15 cellular contexts compared by ENCODE assay signal in genomic region chr6:14802761-14803160, GRCh38.
A peak's percentile ranks its signal among the peaks of the same experiment; 100 is the strongest.
DNase-seq lines count a peak whose midpoint lies in the region; ATAC-seq and TF ChIP-seq lines count a peak whose summit lies in the region.
"Had no signal": no experiment of that assay in that cellular context is flagged by ENCODE, and none has a peak within 500 bp of the region (broad histone marks: within the 10 kb centered on the region; RNA-seq: fewer than 3 reads in every experiment).

No MANE protein-coding gene starts in this region.

- H3K27me3 Mint-ChIP-seq in brain: peaks cover 4% of the 10 kb centered on the region
- H3K27me3 Mint-ChIP-seq in activated naive CD4-positive, alpha-beta T cell treated with anti-CD3 and anti-CD28 coated beads for 36 hours (ENCODE audit: low read depth): no peaks in the 10 kb centered on the region
- H3K27me3 Mint-ChIP-seq: CD4-positive, alpha-beta T cell had no signal

- H3K9ac ChIP-seq in BLaER1: no peak overlapping the region
- peak overlapping the region; percentile 15 for H3K9ac ChIP-seq in Loucy (ENCODE audit: low read depth, low read length, poor library complexity, severe bottlenecking)

- H3K4me1 Mint-ChIP-seq in brain: peaks cover 59% of the 10 kb centered on the region
- H3K4me1 Mint-ChIP-seq in activated naive CD4-positive, alpha-beta T cell treated with anti-CD3 and anti-CD28 coated beads for 36 hours (ENCODE audit: low read depth): peaks cover 6% of the 10 kb centered on the region

- H3K36me3 ChIP-seq in BLaER1: no peaks in the 10 kb centered on the region
- no peaks in the 10 kb centered on the region for H3K36me3 ChIP-seq in Loucy (ENCODE audit: insufficient read depth, low read length)
- H3K36me3 ChIP-seq in osteoblast (ENCODE audit: insufficient read depth, low read length): no peaks in the 10 kb centered on the region
- H3K36me3 ChIP-seq: HAP-1 had no signal

- H3K27me3 ChIP-seq in BLaER1 (no peaks in the 10 kb centered on the region), Loucy (ENCODE audit: insufficient read depth, low read length, poor library complexity, severe bottlenecking) (no peaks in the 10 kb centered on the region), osteoblast (ENCODE audit: insufficient read depth, low read length) (no peaks in the 10 kb centered on the region)

- intact Hi-C loops in activated naive CD4-positive, alpha-beta T cell treated with anti-CD3 and anti-CD28 coated beads for 36 hours (cut with micrococcal nuclease): no loop called here

- H3K4me2 ChIP-seq in BLaER1 (peak overlapping the region; percentile 59), Loucy (ENCODE audit: low read depth, low read length, poor library complexity, severe bottlenecking) (no peak overlapping the region), osteoblast (ENCODE audit: insufficient read depth, low read length) (no peak overlapping the region)

- TF ChIP-seq CTCF in Loucy (conservative IDR thresholded peaks at IDR 0.05; ENCODE audit: low read length) (no peak), brain (conservative IDR thresholded peaks at IDR 0.05) (no peak), osteoblast (IDR thresholded peaks at IDR 0.05; ENCODE audit: extremely low read depth, low read depth, low read length) (no peak)

- H3K4me3 ChIP-seq in BLaER1: no peak overlapping the region
- no peak overlapping the region for H3K4me3 ChIP-seq in Loucy (ENCODE audit: low read length, poor library complexity, severe bottlenecking)
- no peak overlapping the region for H3K4me3 ChIP-seq in osteoblast (ENCODE audit: insufficient read depth, low read length)
- H3K4me3 ChIP-seq: GM12878, HAP-1 had no signal

- H3K4me1 ChIP-seq in BLaER1: peaks cover 32% of the 10 kb centered on the region
- peaks cover 31% of the 10 kb centered on the region for H3K4me1 ChIP-seq in Loucy (ENCODE audit: insufficient read depth, low read length, poor library complexity, severe bottlenecking)
- H3K4me1 ChIP-seq in osteoblast (ENCODE audit: insufficient read depth, low read length): no peaks in the 10 kb centered on the region

- no peaks in the 10 kb centered on the region for H3K79me2 ChIP-seq in Loucy (ENCODE audit: insufficient read depth, low read length)
- no peaks in the 10 kb centered on the region for H3K79me2 ChIP-seq in osteoblast (ENCODE audit: insufficient read depth, low read length)

- ATAC-seq in GM19452 (IDR thresholded peaks at IDR 0.05; ENCODE audit: unreplicated experiment): no peak
- ATAC-seq: GM12878, HepG2 had no signal

- no peaks in the 10 kb centered on the region for H4K20me1 ChIP-seq in BLaER1
- H4K20me1 ChIP-seq in Loucy (ENCODE audit: insufficient read depth, low read length, poor library complexity, severe bottlenecking): no peaks in the 10 kb centered on the region
- no peaks in the 10 kb centered on the region for H4K20me1 ChIP-seq in osteoblast (ENCODE audit: insufficient read depth, low read length)

- no peaks in the 10 kb centered on the region for H3F3A ChIP-seq in Loucy (ENCODE audit: low read depth)

- no peak overlapping the region for H3K4me3 Mint-ChIP-seq in brain
- no peak overlapping the region for H3K4me3 Mint-ChIP-seq in activated naive CD4-positive, alpha-beta T cell treated with anti-CD3 and anti-CD28 coated beads for 36 hours
- H3K4me3 Mint-ChIP-seq: CD4-positive, alpha-beta T cell had no signal

- H3K9me3 ChIP-seq in BLaER1: peaks cover 28% of the 10 kb centered on the region
- H3K9me3 ChIP-seq in Loucy (ENCODE audit: insufficient read depth, low read depth, low read length): no peaks in the 10 kb centered on the region; the same call in 1 of the 2 replicates
- H3K9me3 ChIP-seq in osteoblast (ENCODE audit: low read depth, low read length): no peaks in the 10 kb centered on the region

- no peaks in the 10 kb centered on the region for H3K9me2 ChIP-seq in Loucy (replicated peaks; ENCODE audit: low read depth, low read length)

- no peak for DNase-seq in osteoblast (ENCODE audit: insufficient read length, low spot score, missing footprints)
- no peak for DNase-seq in activated CD4-positive, CD25-positive, alpha-beta regulatory T cell treated with anti-CD3 and anti-CD28 coated beads, Interleukin-2, amount 50 U/mL, for 72 hours
- no peak for DNase-seq in activated naive CD4-positive, alpha-beta T cell treated with anti-CD3 and anti-CD28 coated beads for 36 hours
- DNase-seq: 8988T; AML-193; Calu3; CD4-positive, alpha-beta T cell; DMS 273 treated with DMSO at 0.1 percent for 48 hours had no signal

- H2AFZ ChIP-seq in Loucy (ENCODE audit: low read length) (no peak overlapping the region), osteoblast (ENCODE audit: low read length) (peak overlapping the region; percentile 20)

- no peaks in the 10 kb centered on the region for H3K36me3 Mint-ChIP-seq in brain
- H3K36me3 Mint-ChIP-seq in activated naive CD4-positive, alpha-beta T cell treated with anti-CD3 and anti-CD28 coated beads for 36 hours (ENCODE audit: low read depth): no peaks in the 10 kb centered on the region

- H3K9me3 Mint-ChIP-seq in brain: peaks cover under 1 to 12% (median 3%) of the 10 kb centered on the region in 5 experiments
- H3K9me3 Mint-ChIP-seq in activated naive CD4-positive, alpha-beta T cell treated with anti-CD3 and anti-CD28 coated beads for 36 hours: peaks cover 2% of the 10 kb centered on the region

- peak overlapping the region in 3 of 5 experiments; percentile 2 to 73 (median 34) for H3K27ac Mint-ChIP-seq in brain
- no peak overlapping the region for H3K27ac Mint-ChIP-seq in activated naive CD4-positive, alpha-beta T cell treated with anti-CD3 and anti-CD28 coated beads for 36 hours
- H3K27ac Mint-ChIP-seq: CD4-positive, alpha-beta T cell had no signal

- CTCF ChIA-PET in activated naive CD4-positive, alpha-beta T cell treated with anti-CD3 and anti-CD28 coated beads for 36 hours (lab: Charles Lee): no interaction called here

- H3K27ac ChIP-seq in BLaER1: no peak overlapping the region
- no peak overlapping the region for H3K27ac ChIP-seq in osteoblast (ENCODE audit: low read depth, low read length)
